ENCODE assay signal across 15 cellular contexts in genomic region chr1:159996653-159997052, GRCh38. TPM values are rescaled to one million over a fixed set of nuclear protein-coding genes. Genes with fewer than 3 reads are reported as not detected.
A peak's percentile ranks its signal among the peaks of the same experiment; 100 is the strongest.
DNase-seq lines count a peak whose midpoint lies in the region; ATAC-seq and TF ChIP-seq lines count a peak whose summit lies in the region.
"Had no signal": no experiment of that assay in that cellular context is flagged by ENCODE, and none has a peak within 500 bp of the region (broad histone marks: within the 10 kb centered on the region; RNA-seq: fewer than 3 reads in every experiment).

No MANE protein-coding gene starts in this region.

- ATAC-seq in heart right ventricle (peak in 5 of 8 donors; percentile 56 to 90 (median 59)), thoracic aorta (ENCODE audit: insufficient number of reproducible peaks, low FRiP score, low read depth) (no peak)

- no peak for TF ChIP-seq CTCF in HFF-Myc (IDR thresholded peaks at IDR 0.05; ENCODE audit: low read depth, low read length, missing control alignments)
- no peak for TF ChIP-seq CTCF in heart right ventricle (IDR thresholded peaks at IDR 0.05)
- TF ChIP-seq CTCF in thoracic aorta (IDR thresholded peaks at IDR 0.05) = no peak
- no peak for TF ChIP-seq CTCF in prostate gland (IDR thresholded peaks at IDR 0.05)

- POLR2A ChIA-PET in HEK293T (lab: Yijun Ruan, JAX) = no interaction called here

- intact Hi-C loops in heart right ventricle (cut with DNase I) (no loop called here), prostate gland (cut with DNase I) (no loop called here)

- H3K36me3 ChIP-seq in adipocyte (ENCODE audit: control insufficient read depth, insufficient read depth, low read length, severe bottlenecking) (no peaks in the 10 kb centered on the region), heart right ventricle (no peaks in the 10 kb centered on the region), thoracic aorta (no peaks in the 10 kb centered on the region), prostate gland (no peaks in the 10 kb centered on the region)
- H3K36me3 ChIP-seq: ascending aorta, transverse colon had no signal

- CTCF ChIA-PET in HEK293T (lab: Yijun Ruan, JAX) = interaction anchor here (1.0 kb wide), 1 partner anchor 11 kb away, joined by 3 read pairs; no protein-coding TSS in a partner anchor

- DNase-seq in HFF-Myc (ENCODE audit: extremely low read depth, low read depth) (peak; percentile 29), adipocyte (ENCODE audit: low read depth) (peak; percentile 88), heart right ventricle (no peak), thoracic aorta (ENCODE audit: low spot score) (no peak), HEK293T (ENCODE audit: extremely low spot score) (no peak), prostate gland (ENCODE audit: low spot score) (no peak), KG1 (lab: John Stamatoyannopoulos, UW) (no peak)
- DNase-seq: GF-D8; NCI-H1694 treated with DMSO at 0.1 percent for 48 hours; NK-92 treated with Interleukin-12 subunit alpha and Interleukin-12 subunit beta, amount 100 ng/mL, for 24 hours; retina; transverse colon had no signal

- H3K27ac ChIP-seq in heart right ventricle (no peak overlapping the region), thoracic aorta (peak overlapping the region; percentile 11 to 21), prostate gland (no peak overlapping the region)
- H3K27ac ChIP-seq: transverse colon had no signal

- H3K9ac ChIP-seq in adipocyte (ENCODE audit: low read length) = no peak overlapping the region

- H3K9me3 ChIP-seq in adipocyte (ENCODE audit: control insufficient read depth, low read length) = no peaks in the 10 kb centered on the region
- no peaks in the 10 kb centered on the region for H3K9me3 ChIP-seq in heart right ventricle
- no peaks in the 10 kb centered on the region for H3K9me3 ChIP-seq in thoracic aorta
- H3K9me3 ChIP-seq in prostate gland = no peaks in the 10 kb centered on the region
- H3K9me3 ChIP-seq: ascending aorta, transverse colon had no signal

- H3K4me3 ChIP-seq in HFF-Myc (replicated peaks; ENCODE audit: low read depth, low read length) = no peak overlapping the region
- H3K4me3 ChIP-seq in adipocyte (ENCODE audit: low read length) = no peak overlapping the region
- no peak overlapping the region for H3K4me3 ChIP-seq in heart right ventricle
- H3K4me3 ChIP-seq in thoracic aorta = no peak overlapping the region
- no peak overlapping the region for H3K4me3 ChIP-seq in prostate gland
- H3K4me3 ChIP-seq: ascending aorta, transverse colon had no signal

- H3K27me3 ChIP-seq in adipocyte (replicated peaks; ENCODE audit: control insufficient read depth, insufficient read depth, low read length) = no peaks in the 10 kb centered on the region
- peaks cover 0 to 17% (median 0%) of the 10 kb centered on the region in 7 donors for H3K27me3 ChIP-seq in heart right ventricle
- no peaks in the 10 kb centered on the region for H3K27me3 ChIP-seq in thoracic aorta (replicated peaks; ENCODE audit: insufficient read depth)
- no peaks in the 10 kb centered on the region for H3K27me3 ChIP-seq in prostate gland (replicated peaks; ENCODE audit: insufficient read depth)
- H3K27me3 ChIP-seq: ascending aorta, transverse colon had no signal

- no peak for TF ChIP-seq POLR2A in prostate gland (IDR thresholded peaks at IDR 0.05)

- H3K4me1 ChIP-seq in adipocyte (ENCODE audit: control insufficient read depth, insufficient read depth, low read length) (peaks cover 23% of the 10 kb centered on the region), heart right ventricle (peaks cover 0 to 14% (median 2%) of the 10 kb centered on the region in 9 donors), thoracic aorta (ENCODE audit: control insufficient read depth in 1 of 2, low read depth in 2 of 2) (peaks cover 0 to 5% of the 10 kb centered on the region in 2 donors), prostate gland (replicated peaks) (no peaks in the 10 kb centered on the region)
- H3K4me1 ChIP-seq: ascending aorta had no signal

TF ChIP-seq in HEK293T, 16 proteins besides CTCF, POLR2A, EP300 and RAD21:
- no peak for TF ChIP-seq LEF1 (IDR thresholded peaks at IDR 0.05; ENCODE audit: borderline replicate concordance)
- no peak for TF ChIP-seq TARDBP (IDR thresholded peaks at IDR 0.05)
- no peak for TF ChIP-seq SP1 (IDR thresholded peaks at IDR 0.05)
- no peak for TF ChIP-seq HDGF (IDR thresholded peaks at IDR 0.05; ENCODE audit: borderline replicate concordance)
- no peak for TF ChIP-seq PKNOX1 (IDR thresholded peaks at IDR 0.05)
- no peak for TF ChIP-seq ARNT (IDR thresholded peaks at IDR 0.05)
- TF ChIP-seq NFRKB (IDR thresholded peaks at IDR 0.05) = no peak
- no peak for TF ChIP-seq FOXA1 (IDR thresholded peaks at IDR 0.05)
- no peak for TF ChIP-seq FOXM1 (IDR thresholded peaks at IDR 0.05; ENCODE audit: borderline replicate concordance)
- no peak for TF ChIP-seq SUZ12 (IDR thresholded peaks at IDR 0.05)
- TF ChIP-seq CTBP1 (IDR thresholded peaks at IDR 0.05; ENCODE audit: borderline replicate concordance) = no peak
- TF ChIP-seq ZNF384 (IDR thresholded peaks at IDR 0.05) = no peak
- no peak for TF ChIP-seq BHLHE40 (IDR thresholded peaks at IDR 0.05; ENCODE audit: borderline replicate concordance)
- no peak for TF ChIP-seq FOXK2 (IDR thresholded peaks at IDR 0.05)
- no peak for TF ChIP-seq L3MBTL2 (conservative IDR thresholded peaks at IDR 0.05)
- TF ChIP-seq ELF4 (IDR thresholded peaks at IDR 0.05) = no peak
TF ChIP-seq in HEK293T: peak in this region for 0.

RNA-seq across cellular contexts. Expression of gene PIGM, which starts 35.1 kb away (rescaled TPM):
- total RNA-seq in heart right ventricle (1 to 10 TPM; 2.0 to 3.0 (median 2.5) TPM), thoracic aorta (1 to 10 TPM; 5.0 to 6.8 TPM), prostate gland (1 to 10 TPM; 5.9 to 8.4 TPM)
- 1 to 10 TPM; 1.5 to 2.3 TPM for polyA plus RNA-seq in heart right ventricle

RNA-seq across cellular contexts. Expression of gene SLAMF9, which starts 42.6 kb away (rescaled TPM):
- not detected for total RNA-seq in heart right ventricle
- polyA plus RNA-seq in heart right ventricle = under 1 TPM in 1 of 2 donors, not detected in 1; 0.13 TPM
- total RNA-seq in thoracic aorta = not detected
- total RNA-seq in prostate gland = not detected
- total RNA-seq: ascending aorta; mesenteric fat pad; T-helper 2 cell treated with Interferon-gamma antibody and Interleukin-4, amounts not matched to agents 100 ng/mL and 5 ng/mL, for 36 hours had no signal

RNA-seq across cellular contexts. Expression of gene IGSF9, which starts 51.2 kb away (rescaled TPM):
- total RNA-seq in heart right ventricle = under 1 TPM in 3 of 10 donors, not detected in 7; 0.07 to 0.15 (median 0.08) TPM
- polyA plus RNA-seq in heart right ventricle = under 1 TPM; 0.03 to 0.15 TPM
- total RNA-seq in thoracic aorta = under 1 TPM in 1 of 2 donors, not detected in 1; 0.99 TPM
- total RNA-seq in prostate gland = 10 to 100 TPM in 1 of 2 donors, 1 to 10 TPM in 1; 7.6 to 17.3 TPM

Comparison
In these comparisons a context has a peak if more than half of its experiments do, and no peak if none do; other contexts are left out.
1. DNase-seq: peak in HFF-Myc (single experiment) and adipocyte (single experiment); none in heart right ventricle (0 of 2), thoracic aorta (single experiment), HEK293T (single experiment), prostate gland (single experiment) and KG1 (single experiment).
2. H3K27ac ChIP-seq: peak in thoracic aorta (2 of 2); none in heart right ventricle (0 of 10) and prostate gland (0 of 2).
3. RNA of gene IGSF9, which starts 51.2 kb away (total RNA-seq): 7.6 to 17.3 TPM in prostate gland; 0.99 TPM in thoracic aorta and 0.07 to 0.15 TPM in heart right ventricle; every median in the first group is over 4 times any median in the second.